14 cellular contexts compared by ENCODE assay signal in genomic region chr14:46054526-46054925, GRCh38.
A peak's percentile ranks its signal among the peaks of the same experiment; 100 is the strongest.
DNase-seq lines count a peak whose midpoint lies in the region; ATAC-seq, FAIRE-seq and TF ChIP-seq lines count a peak whose summit lies in the region.
"Had no signal": no experiment of that assay in that cellular context is flagged by ENCODE, and none has a peak within 500 bp of the region (broad histone marks: within the 10 kb centered on the region; RNA-seq: fewer than 3 reads in every experiment).

No MANE protein-coding gene starts in this region.

- H3K27ac Mint-ChIP-seq in astrocyte (ENCODE audit: unreplicated experiment), result peak overlapping the region; percentile 81
- H3K27ac Mint-ChIP-seq: neural progenitor cell had no signal

- ATAC-seq in HG03039 (IDR thresholded peaks at IDR 0.05; ENCODE audit: unreplicated experiment), result no peak
- no peak for ATAC-seq in HG02938 (IDR thresholded peaks at IDR 0.05; ENCODE audit: unreplicated experiment)
- ATAC-seq: A549 had no signal

- peak overlapping the region; percentile 54 for H3K4me2 ChIP-seq in astrocyte (ENCODE audit: low read length)
- H3K4me2 ChIP-seq: A549, neural progenitor cell had no signal

- H3K4me1 Mint-ChIP-seq in astrocyte (ENCODE audit: low read depth, unreplicated experiment), result peaks cover 16% of the 10 kb centered on the region

- H3K9me3 Mint-ChIP-seq in astrocyte (ENCODE audit: unreplicated experiment), result no peaks in the 10 kb centered on the region
- H3K9me3 Mint-ChIP-seq: neural progenitor cell had no signal

- peak; percentile 56 for DNase-seq in ACHN
- DNase-seq in HFF-Myc (ENCODE audit: extremely low read depth, low read depth), result peak; percentile 41
- peak; percentile 92 for DNase-seq in astrocyte (ENCODE audit: low read depth)
- DNase-seq in foreskin fibroblast, result peak; percentile 80 to 91
- DNase-seq in ascending aorta (ENCODE audit: low spot score in 2 of 2), result no peak
- no peak for DNase-seq in globus pallidus (ENCODE audit: low spot score)
- DNase-seq: activated CD8-positive, alpha-beta memory T cell treated with anti-CD3 and anti-CD28 coated beads for 24 hours; activated gamma-delta T cell; NCI-H1048 had no signal

- no peaks in the 10 kb centered on the region for H4K20me1 ChIP-seq in astrocyte (ENCODE audit: insufficient read depth, low read length)

- intact Hi-C loops in ascending aorta (cut with DNase I), result no loop called here

- no peaks in the 10 kb centered on the region for H3K27me3 Mint-ChIP-seq in astrocyte (ENCODE audit: low read depth, unreplicated experiment)

- no peaks in the 10 kb centered on the region for H3K36me3 Mint-ChIP-seq in astrocyte (ENCODE audit: low read depth, unreplicated experiment)
- H3K36me3 Mint-ChIP-seq: neural progenitor cell had no signal

- H3K9me3 ChIP-seq in astrocyte (ENCODE audit: insufficient read depth, low read depth, low read length) (no peaks in the 10 kb centered on the region), ascending aorta (no peaks in the 10 kb centered on the region)
- H3K9me3 ChIP-seq: A549 had no signal

- H3K36me3 ChIP-seq in astrocyte (ENCODE audit: insufficient read depth, low read length) (no peaks in the 10 kb centered on the region), ascending aorta (no peaks in the 10 kb centered on the region)
- H3K36me3 ChIP-seq: neural progenitor cell had no signal

- peak; percentile 13 for FAIRE-seq in astrocyte (lab: Jason Lieb, UNC)
- FAIRE-seq: A549 had no signal

- no peak overlapping the region for H2AFZ ChIP-seq in astrocyte (ENCODE audit: low read depth, low read length)
- H2AFZ ChIP-seq: neural progenitor cell had no signal

- TF ChIP-seq CTCF in HFF-Myc (IDR thresholded peaks at IDR 0.05; ENCODE audit: low read depth, low read length, missing control alignments), result no peak
- TF ChIP-seq CTCF in astrocyte (IDR thresholded peaks at IDR 0.05; ENCODE audit: insufficient read depth, low read depth, low read length), result no peak
- TF ChIP-seq CTCF in foreskin fibroblast (IDR thresholded peaks at IDR 0.05; ENCODE audit: low read depth, low read length), result no peak
- TF ChIP-seq CTCF in ascending aorta (IDR thresholded peaks at IDR 0.05), result no peak

- no peaks in the 10 kb centered on the region for H3K79me2 ChIP-seq in astrocyte (ENCODE audit: insufficient read depth, low read length)

- H3K4me3 ChIP-seq in HFF-Myc (replicated peaks; ENCODE audit: low read depth, low read length), result no peak overlapping the region
- H3K4me3 ChIP-seq in astrocyte (ENCODE audit: insufficient read depth, low read depth, low read length), result no peak overlapping the region
- no peak overlapping the region for H3K4me3 ChIP-seq in foreskin fibroblast (ENCODE audit: low read depth in 1 of 2, low read length in 2 of 2)
- H3K4me3 ChIP-seq in ascending aorta, result no peak overlapping the region
- H3K4me3 ChIP-seq: A549, neural progenitor cell, SK-N-MC had no signal

- H3K27me3 ChIP-seq in astrocyte (ENCODE audit: insufficient read depth, low read length) (no peaks in the 10 kb centered on the region), ascending aorta (no peaks in the 10 kb centered on the region)
- H3K27me3 ChIP-seq: neural progenitor cell had no signal

- H3K9ac ChIP-seq in astrocyte (ENCODE audit: low read length), result no peak overlapping the region
- H3K9ac ChIP-seq: neural progenitor cell had no signal

- H3K4me3 Mint-ChIP-seq in astrocyte (ENCODE audit: unreplicated experiment), result no peak overlapping the region
- H3K4me3 Mint-ChIP-seq: neural progenitor cell had no signal

- in situ Hi-C loops in ACHN (cut with HindIII; ENCODE audit: low pct_ligation_motif_present, low pct_unique_long_range_greater_than_20kb, low sequenced_read_pairs), result no loop called here

- no peak overlapping the region for H3K27ac ChIP-seq in astrocyte (ENCODE audit: low read depth, low read length)
- H3K27ac ChIP-seq in ascending aorta, result no peak overlapping the region
- H3K27ac ChIP-seq: A549, neural progenitor cell, SK-N-MC had no signal

- H3K4me1 ChIP-seq in astrocyte (ENCODE audit: insufficient read depth, low read length), result no peaks in the 10 kb centered on the region
- no peaks in the 10 kb centered on the region for H3K4me1 ChIP-seq in ascending aorta
- H3K4me1 ChIP-seq: A549, neural progenitor cell had no signal

Comparison
In these comparisons a context has a peak if more than half of its experiments do, and no peak if none do; other contexts are left out.
1. DNase-seq: peak in ACHN (single experiment), HFF-Myc (single experiment), astrocyte (single experiment) and foreskin fibroblast (2 of 2); none in ascending aorta (0 of 2) and globus pallidus (single experiment).